ENCODE assay signal across 2 cellular contexts in the genomic region with DNA sequence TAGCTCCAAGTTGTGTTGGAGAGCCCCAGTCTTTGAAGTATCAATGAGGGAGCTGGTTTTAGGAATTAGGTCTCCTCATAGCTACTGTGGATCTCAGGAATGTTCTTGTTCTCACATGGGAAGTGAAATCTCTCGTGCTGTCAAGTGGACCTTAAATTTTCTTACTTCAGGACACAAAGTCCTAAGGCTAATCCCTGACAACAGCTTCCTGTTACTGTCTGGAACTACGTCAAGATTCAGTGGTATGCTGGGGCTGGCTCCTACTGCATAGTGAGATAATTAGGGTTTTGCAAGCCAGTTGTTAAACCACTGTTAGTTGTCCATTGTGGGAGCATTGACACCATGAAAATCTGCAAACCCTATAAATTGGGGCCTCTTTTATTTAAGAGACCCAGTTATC.
TF ChIP-seq lines count a peak whose summit lies in the region.

No MANE protein-coding gene starts in this region.

TF ChIP-seq in liver, 16 proteins besides CTCF, POLR2A, EP300 and RAD21:
- no peak for TF ChIP-seq JUND (IDR thresholded peaks at IDR 0.05)
- peak; percentile 72 for TF ChIP-seq SP1 (IDR thresholded peaks at IDR 0.05)

TF ChIP-seq in HepG2, 621 proteins besides CTCF, POLR2A, EP300 and RAD21:
- no peak for TF ChIP-seq HDAC2 (CRISPR knock-in tag; IDR thresholded peaks at IDR 0.05)
- TF ChIP-seq NFE2L1 (CRISPR knock-in tag; IDR thresholded peaks at IDR 0.05; ENCODE audit: borderline replicate concordance), result no peak
- TF ChIP-seq KMT2B (CRISPR knock-in tag; IDR thresholded peaks at IDR 0.05), result no peak
- TF ChIP-seq TARDBP (CRISPR knock-in tag; IDR thresholded peaks at IDR 0.05), result no peak
- TF ChIP-seq SMAD9 (CRISPR knock-in tag; IDR thresholded peaks at IDR 0.05), result no peak
- TF ChIP-seq ZNF263 (CRISPR knock-in tag; IDR thresholded peaks at IDR 0.05), result no peak
- no peak for TF ChIP-seq ZBTB43 (CRISPR knock-in tag; conservative IDR thresholded peaks at IDR 0.05)
- TF ChIP-seq THAP11 (CRISPR knock-in tag; IDR thresholded peaks at IDR 0.05), result no peak
- no peak for TF ChIP-seq ZSCAN22 (CRISPR knock-in tag; IDR thresholded peaks at IDR 0.05)
- no peak for TF ChIP-seq ZBTB14 (CRISPR knock-in tag; IDR thresholded peaks at IDR 0.05)
- no peak for TF ChIP-seq SP4 (CRISPR knock-in tag; IDR thresholded peaks at IDR 0.05)
- no peak for TF ChIP-seq GTF2F1 (IDR thresholded peaks at IDR 0.05; ENCODE audit: low read length)
- TF ChIP-seq ZNF816 (CRISPR knock-in tag; IDR thresholded peaks at IDR 0.05; ENCODE audit: borderline replicate concordance), result no peak
- no peak for TF ChIP-seq SUZ12 (IDR thresholded peaks at IDR 0.05; ENCODE audit: low read depth, low read length)
- no peak for TF ChIP-seq ZNF512B (CRISPR knock-in tag; IDR thresholded peaks at IDR 0.05; ENCODE audit: borderline replicate concordance)
